Comparison of ENCODE assay signal across 8 cellular contexts in the genomic region with DNA sequence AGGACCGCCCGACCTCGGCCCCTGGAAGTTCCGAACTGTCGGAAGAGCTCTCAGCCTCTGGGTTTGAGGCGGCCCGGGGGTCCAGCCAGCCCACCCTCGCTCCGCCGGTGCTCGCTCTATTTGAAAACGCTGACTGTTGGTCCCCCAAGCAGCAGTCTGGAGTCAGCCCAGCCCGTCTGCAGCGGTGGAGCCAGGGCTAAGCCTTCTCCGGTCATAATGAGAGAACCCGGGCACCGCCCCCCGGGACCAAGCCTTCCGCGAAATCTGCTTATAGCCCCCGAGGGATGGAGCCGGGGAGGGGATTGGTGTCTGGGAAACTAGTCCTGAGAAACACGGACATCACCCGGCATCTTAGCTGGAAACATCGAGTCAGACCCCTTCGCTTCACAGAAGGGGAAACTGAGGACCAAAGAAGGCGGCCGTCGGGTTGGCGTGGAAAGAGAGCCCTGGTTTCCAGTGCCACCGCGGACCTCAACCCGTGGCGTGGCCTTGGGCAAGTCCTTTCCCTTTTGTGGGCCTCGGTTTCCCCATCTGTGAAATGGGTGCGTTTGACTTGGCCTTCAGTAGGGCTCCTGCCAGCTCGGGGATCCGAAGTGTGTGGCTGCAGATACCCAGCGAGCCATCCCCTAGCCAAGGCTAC. TPM values are rescaled to one million over a fixed set of nuclear protein-coding genes. Genes with fewer than 3 reads are reported as not detected.
DNase-seq lines count a peak whose midpoint lies in the region; ATAC-seq, FAIRE-seq and TF ChIP-seq lines count a peak whose summit lies in the region.

No MANE protein-coding gene starts in this region.

- TF ChIP-seq POLR2A in stomach (IDR thresholded peaks at IDR 0.05): no peak

- H3K27ac Mint-ChIP-seq in activated naive CD8-positive, alpha-beta T cell treated with anti-CD3 and anti-CD28 coated beads, Interleukin-2, amount 50 U/mL, for 24 hours: peak overlapping the region; percentile 84

- no peaks in the 10 kb centered on the region for H3K9me3 Mint-ChIP-seq in activated naive CD8-positive, alpha-beta T cell treated with anti-CD3 and anti-CD28 coated beads, Interleukin-2, amount 50 U/mL, for 24 hours

- TF ChIP-seq EP300 in stomach (IDR thresholded peaks at IDR 0.05): no peak

- peaks cover 45% of the 10 kb centered on the region for H3K27me3 Mint-ChIP-seq in activated naive CD8-positive, alpha-beta T cell treated with anti-CD3 and anti-CD28 coated beads, Interleukin-2, amount 50 U/mL, for 24 hours

- peaks cover 7% of the 10 kb centered on the region for H3K36me3 Mint-ChIP-seq in activated naive CD8-positive, alpha-beta T cell treated with anti-CD3 and anti-CD28 coated beads, Interleukin-2, amount 50 U/mL, for 24 hours (ENCODE audit: low read depth)

- WGBS in stomach, 5 donors: 15 to 22% (median 16%) methylated on average over 22 to 39 of the region's 39 CpGs

- H3K9ac ChIP-seq in kidney (ENCODE audit: low read length in 2 of 2): peak overlapping the region; percentile 48 to 58

- H3K4me3 ChIP-seq in kidney (ENCODE audit: low read length in 2 of 2) (peak overlapping the region; percentile 65), stomach (peak overlapping the region; percentile 62 to 87 (median 72))

- peaks cover 59% of the 10 kb centered on the region for H3K4me1 Mint-ChIP-seq in activated naive CD8-positive, alpha-beta T cell treated with anti-CD3 and anti-CD28 coated beads, Interleukin-2, amount 50 U/mL, for 24 hours

- no peak for ATAC-seq in activated naive CD8-positive, alpha-beta T cell treated with anti-CD3 and anti-CD28 coated beads, Interleukin-2, amount 50 U/mL, for 24 hours
- ATAC-seq in GM19452 (IDR thresholded peaks at IDR 0.05; ENCODE audit: unreplicated experiment): no peak

- H3K27me3 ChIP-seq in stomach: peaks cover 0 to 22% (median 18%) of the 10 kb centered on the region in 3 donors

- no peak for TF ChIP-seq CTCF in kidney (IDR thresholded peaks at IDR 0.05; ENCODE audit: borderline replicate concordance, extremely low read depth, insufficient read depth)
- no peak for TF ChIP-seq CTCF in stomach (IDR thresholded peaks at IDR 0.05)

- H3K36me3 ChIP-seq in kidney (ENCODE audit: control insufficient read depth in 1 of 2, insufficient read depth in 2 of 2, low read length in 2 of 2) (no peaks in the 10 kb centered on the region), stomach (peaks cover 0 to 8% (median 0%) of the 10 kb centered on the region in 4 donors)

- FAIRE-seq in kidney (lab: Jason Lieb, UNC): no peak

- intact Hi-C loops in kidney (cut with DNase I): no loop called here
- intact Hi-C loops in stomach (cut with DNase I; ENCODE audit: low total_unique reads): no loop called here

- H3K27ac ChIP-seq in kidney (ENCODE audit: low read depth in 2 of 2, low read length in 2 of 2) (peak overlapping the region in 1 of 2 donors; percentile 17), stomach (peak overlapping the region; percentile 70 to 92 (median 87))

- H3K4me1 ChIP-seq in kidney (ENCODE audit: control insufficient read depth in 1 of 2, insufficient read depth in 1 of 2, low read depth in 1 of 2, low read length in 2 of 2) (peaks cover 0 to 11% of the 10 kb centered on the region in 2 donors), stomach (peaks cover 14 to 68% (median 30%) of the 10 kb centered on the region in 4 donors)

- peak; percentile 40 for DNase-seq in activated CD4-positive, CD25-positive, alpha-beta regulatory T cell treated with anti-CD3 and anti-CD28 coated beads, Interleukin-2, amount 50 U/mL, for 72 hours
- DNase-seq in activated CD4-positive, CD25-positive, alpha-beta regulatory T cell (lab: John Stamatoyannopoulos, UW): no peak
- DNase-seq in activated naive CD8-positive, alpha-beta T cell treated with anti-CD3 and anti-CD28 coated beads, Interleukin-2, amount 50 U/mL, for 24 hours: no peak
- DNase-seq in kidney: peak; percentile 68
- no peak for DNase-seq in stomach
- DNase-seq in DMS53 treated with DMSO at 0.1 percent for 48 hours (lab: John Stamatoyannopoulos, UW; ENCODE audit: unreplicated experiment): no peak
- no peak for DNase-seq in GM19238 (ENCODE audit: insufficient read length, low spot score)

- peak overlapping the region; percentile 90 for H3K4me3 Mint-ChIP-seq in activated naive CD8-positive, alpha-beta T cell treated with anti-CD3 and anti-CD28 coated beads, Interleukin-2, amount 50 U/mL, for 24 hours

- H3K9me3 ChIP-seq in kidney (ENCODE audit: control insufficient read depth in 1 of 2, low read length in 2 of 2) (no peaks in the 10 kb centered on the region), stomach (no peaks in the 10 kb centered on the region)

RNA-seq across cellular contexts. Expression of gene ADAM19, which starts 1.0 kb away (rescaled TPM):
- total RNA-seq in kidney (9.2 TPM), stomach (10 to 100 TPM in 3 of 5 donors, 1 to 10 TPM in 2; 1.2 to 42.8 (median 13.3) TPM)
- polyA plus RNA-seq in kidney (ENCODE audit: insufficient read depth, low read depth, low replicate concordance) (0.88 TPM), stomach (1 to 10 TPM; 3.3 to 4.1 (median 3.4) TPM)

Comparison
In these comparisons a context has a peak if more than half of its experiments do, and no peak if none do; other contexts are left out.
1. DNase-seq: peak in activated CD4-positive, CD25-positive, alpha-beta regulatory T cell treated with anti-CD3 and anti-CD28 coated beads, Interleukin-2, amount 50 U/mL, for 72 hours (single experiment) and kidney (single experiment); none in activated CD4-positive, CD25-positive, alpha-beta regulatory T cell (0 of 4), activated naive CD8-positive, alpha-beta T cell treated with anti-CD3 and anti-CD28 coated beads, Interleukin-2, amount 50 U/mL, for 24 hours (single experiment), stomach (single experiment), DMS53 treated with DMSO at 0.1 percent for 48 hours (single experiment) and GM19238 (single experiment).